ENCODE assay signal across 18 cellular contexts in the genomic region with DNA sequence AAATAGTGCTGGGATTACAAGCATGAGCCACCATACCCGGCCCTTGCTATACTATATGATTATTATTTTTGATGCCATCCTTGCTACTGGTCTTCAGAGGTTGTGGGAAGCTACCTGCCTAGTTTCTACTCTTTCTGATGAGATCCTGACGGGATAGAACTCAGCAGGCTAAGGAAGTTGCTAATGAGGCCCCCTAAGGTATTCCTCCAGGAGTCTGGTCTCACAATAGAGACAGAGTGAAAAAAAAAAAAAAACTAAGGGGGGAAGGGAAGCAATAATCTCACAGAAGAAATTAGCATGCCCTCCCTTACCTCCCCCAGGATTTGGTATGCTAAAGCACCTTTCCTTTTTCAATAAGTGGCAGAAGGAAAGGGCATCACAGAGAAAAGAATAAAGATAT.
"Had no signal": no experiment of that assay in that cellular context is flagged by ENCODE, and none has a peak within 500 bp of the region (broad histone marks: within the 10 kb centered on the region; RNA-seq: fewer than 3 reads in every experiment).

No MANE protein-coding gene starts in this region.

- DNase-seq: activated CD4-positive, alpha-beta T cell treated with anti-CD3 and anti-CD28 coated beads, Interleukin-2, amount 50 U/mL, for 48 hours; effector CD8-positive, alpha-beta T cell; heart right ventricle; immature natural killer cell; kidney glomerular epithelial cell; left ventricle myocardium inferior; mammary epithelial cell; naive B cell; ovary; sigmoid colon; stimulated activated CD4-positive, alpha-beta T cell treated with anti-CD3 and anti-CD28 coated beads, Interleukin-4, amount 100 ng/mL, for 4 hours; stimulated activated naive B cell treated with anti-CD40 and anti-IgM and Interleukin-4, amounts not matched to agents 10 μg/mL and 1 μg/mL and 100 μg/mL, for 72 hours; T-helper 2 cell had no signal

- ATAC-seq: gastroesophageal sphincter; stimulated activated naive B cell treated with anti-CD40 and anti-IgM and Interleukin-4, amounts not matched to agents 10 μg/mL and 1 μg/mL and 100 μg/mL, for 72 hours had no signal

- H3K36me3 ChIP-seq: ovary had no signal

- H3K4me3 ChIP-seq: cardiac muscle cell, esophagus muscularis mucosa, gastroesophageal sphincter, heart right ventricle, left ventricle myocardium inferior, ovary, sigmoid colon, thoracic aorta had no signal

- H3K27me3 ChIP-seq: cardiac muscle cell, esophagus muscularis mucosa, gastroesophageal sphincter, heart right ventricle, ovary, sigmoid colon had no signal

- H3K27ac ChIP-seq: cardiac muscle cell, ovary, VCaP had no signal

- H3K9me3 ChIP-seq: esophagus muscularis mucosa, gastroesophageal sphincter, heart right ventricle, left ventricle myocardium inferior, ovary, sigmoid colon, thoracic aorta had no signal
